In the genomic region with DNA sequence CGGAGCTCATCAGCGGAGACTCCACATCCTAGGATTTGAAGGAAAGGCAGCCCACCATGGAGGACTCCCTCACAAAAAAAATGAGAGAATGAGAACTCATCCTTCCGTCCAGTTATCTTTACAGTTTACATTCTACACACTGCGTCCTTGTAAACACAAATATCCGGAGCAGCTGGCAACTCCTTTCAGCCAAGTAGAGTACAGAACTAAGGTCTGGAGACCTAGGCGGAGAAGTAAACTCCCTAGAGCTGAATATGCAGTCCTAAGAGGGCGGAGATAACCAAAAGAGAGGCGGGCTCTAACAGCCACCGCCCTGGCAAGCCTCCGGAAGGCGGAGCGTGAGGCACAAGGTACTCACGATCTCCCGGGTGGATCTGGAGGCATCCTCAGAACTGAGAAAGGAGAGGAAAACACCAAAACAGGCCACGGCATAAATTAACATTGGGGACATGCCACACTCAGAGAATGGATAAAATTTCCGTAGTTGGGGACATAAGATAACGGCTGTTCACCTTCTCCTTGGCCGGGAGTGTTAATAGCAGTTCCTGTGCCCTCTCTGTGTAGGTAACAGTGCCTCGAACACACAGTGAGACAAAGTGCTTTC, we compare ENCODE assay signal across 8 cellular contexts. TPM values are rescaled to one million over a fixed set of nuclear protein-coding genes. Genes with fewer than 3 reads are reported as not detected.
DNase-seq lines count a peak whose midpoint lies in the region; ATAC-seq, FAIRE-seq and TF ChIP-seq lines count a peak whose summit lies in the region.

No MANE protein-coding gene starts in this region.

- no peaks in the 10 kb centered on the region for H3K27me3 ChIP-seq in OCI-LY1 (ENCODE audit: insufficient read depth, low read length)
- no peaks in the 10 kb centered on the region for H3K27me3 ChIP-seq in mononuclear cell (ENCODE audit: insufficient read depth, low read length)

- peak overlapping the region; percentile 79 for H3K9ac ChIP-seq in OCI-LY1 (ENCODE audit: low read length)

- H3K9me3 ChIP-seq in OCI-LY1 (ENCODE audit: low read length) (no peaks in the 10 kb centered on the region), mononuclear cell (ENCODE audit: low read depth, low read length) (no peaks in the 10 kb centered on the region)

- no peak for TF ChIP-seq CTCF in OCI-LY1 (IDR thresholded peaks at IDR 0.05; ENCODE audit: low read length)
- TF ChIP-seq CTCF in endothelial cell (IDR thresholded peaks at IDR 0.05; ENCODE audit: unreplicated experiment) = no peak

- H3K9me3 Mint-ChIP-seq in endothelial cell (ENCODE audit: unreplicated experiment) = no peaks in the 10 kb centered on the region

- H3K27ac ChIP-seq in OCI-LY1 (ENCODE audit: low read depth, low read length, poor library complexity, severe bottlenecking) = peak overlapping the region; percentile 91

- peak overlapping the region; percentile 92 for H3K4me2 ChIP-seq in OCI-LY1 (ENCODE audit: low read length)

- no peaks in the 10 kb centered on the region for H3K36me3 Mint-ChIP-seq in endothelial cell (ENCODE audit: low read depth, unreplicated experiment)

- no peaks in the 10 kb centered on the region for H3K9me2 ChIP-seq in OCI-LY1 (ENCODE audit: low read depth, low read length)

- DNase-seq in C1 segment of cervical spinal cord (lab: John Stamatoyannopoulos, UW) (peak in 12 of 14 donors; percentile 28 to 85 (median 70)), HTR-8/SVneo (ENCODE audit: insufficient read length, low spot score) (peak; percentile 62), endothelial cell (ENCODE audit: low spot score) (peak; percentile 60)
- DNase-seq in activated CD8-positive, alpha-beta memory T cell treated with anti-CD3 and anti-CD28 coated beads, Interleukin-2, amount 50 U/mL, for 48 hours = peak; percentile 84
- peak; percentile 32 to 51 for DNase-seq in stimulated activated CD8-positive, alpha-beta memory T cell treated with anti-CD3 and anti-CD28 coated beads, Interleukin-4, amount 100 ng/mL, for 1 hour (ENCODE audit: low read depth in 2 of 2, low spot score in 1 of 2)

- peaks cover 3% of the 10 kb centered on the region; the same call in 1 of the 2 replicates for H4K20me1 ChIP-seq in OCI-LY1 (ENCODE audit: insufficient read depth, low read length)

- peaks cover 3% of the 10 kb centered on the region; the same call in 1 of the 2 replicates for H3K36me3 ChIP-seq in OCI-LY1 (ENCODE audit: insufficient read depth, low read length)

- H3K27me3 Mint-ChIP-seq in endothelial cell (ENCODE audit: unreplicated experiment) = peaks cover 14% of the 10 kb centered on the region

- no peak overlapping the region for H2AFZ ChIP-seq in OCI-LY1 (ENCODE audit: low read length)

- H3K27ac Mint-ChIP-seq in endothelial cell (ENCODE audit: unreplicated experiment) = peak overlapping the region; percentile 82

- H3K4me1 Mint-ChIP-seq in endothelial cell (ENCODE audit: unreplicated experiment) = peaks cover 26% of the 10 kb centered on the region

- no peak for ATAC-seq in GM18858 (IDR thresholded peaks at IDR 0.05; ENCODE audit: unreplicated experiment)

- FAIRE-seq in HTR-8/SVneo (lab: Jason Lieb, UNC) = no peak

- H3F3A ChIP-seq in OCI-LY1 (ENCODE audit: insufficient read depth, low read length) = peaks cover 5% of the 10 kb centered on the region; the same call in 1 of the 2 replicates

- peaks cover 40% of the 10 kb centered on the region for H3K4me1 ChIP-seq in OCI-LY1 (ENCODE audit: insufficient read depth, low read length, severe bottlenecking)
- H3K4me1 ChIP-seq in mononuclear cell (ENCODE audit: insufficient read depth, low read length) = peaks cover 57% of the 10 kb centered on the region

- peak overlapping the region; percentile 94 for H3K4me3 Mint-ChIP-seq in endothelial cell (ENCODE audit: unreplicated experiment)

- peaks cover 28% of the 10 kb centered on the region for H3K79me2 ChIP-seq in OCI-LY1 (ENCODE audit: insufficient read depth, low read length)

- H3K4me3 ChIP-seq in OCI-LY1 (ENCODE audit: low read depth, low read length, poor library complexity, severe bottlenecking) = peak overlapping the region; percentile 70
- peak overlapping the region; percentile 60 for H3K4me3 ChIP-seq in mononuclear cell (ENCODE audit: low read length)

RNA-seq across cellular contexts. Expression of gene SIN3A, which starts 1.0 kb away (rescaled TPM):
- total RNA-seq in endothelial cell (ENCODE audit: unreplicated experiment) (67.3 TPM), mononuclear cell (100 TPM)
